ENCODE assay signal across 1 cellular context in genomic region chr10:94362360-94363250, GRCh38.
TF ChIP-seq lines count a peak whose summit lies in the region.

Gene NOC3L, minus strand, starts transcription at chr10:94362939. Its CDS starts 101 bp downstream, at chr10:94362838.

TF ChIP-seq in HepG2, 621 proteins besides CTCF, POLR2A, EP300 and RAD21 (continued from another document and continues in another):
- TF ChIP-seq YY1 (IDR thresholded peaks at IDR 0.05; ENCODE audit: insufficient read depth, insufficient replicate concordance, low read depth, low read length) (peak; percentile 73), ZBTB43 (CRISPR knock-in tag; conservative IDR thresholded peaks at IDR 0.05) (peak; percentile 95), TRAFD1 (CRISPR knock-in tag; IDR thresholded peaks at IDR 0.05; ENCODE audit: borderline replicate concordance) (no peak), SIN3B (IDR thresholded peaks at IDR 0.05; ENCODE audit: low read length) (no peak), ZNF136 (CRISPR knock-in tag; IDR thresholded peaks at IDR 0.05; ENCODE audit: low read depth) (0 out of 2 replicates have a peak, but pooled peaks have one; percentile 83), NCOR1 (IDR thresholded peaks at IDR 0.05; ENCODE audit: borderline replicate concordance, low read length) (no peak), SNAPC5 (CRISPR knock-in tag; IDR thresholded peaks at IDR 0.05; ENCODE audit: borderline replicate concordance) (peak; percentile 96), PLSCR1 (CRISPR knock-in tag; IDR thresholded peaks at IDR 0.05; ENCODE audit: borderline replicate concordance) (no peak), NCOA1 (CRISPR knock-in tag; IDR thresholded peaks at IDR 0.05) (peak; percentile 53; the same call in 1 of the 2 replicates), RELA (CRISPR knock-in tag; IDR thresholded peaks at IDR 0.05) (peak; percentile 48; the same call in 1 of the 2 replicates), ZNF30 (CRISPR knock-in tag; IDR thresholded peaks at IDR 0.05) (peak; percentile 97), PLRG1 (conservative IDR thresholded peaks at IDR 0.05) (no peak), SOX5 (CRISPR knock-in tag; IDR thresholded peaks at IDR 0.05; ENCODE audit: borderline replicate concordance) (peak; percentile 64), ZNF740 (CRISPR knock-in tag; IDR thresholded peaks at IDR 0.05) (peak; percentile 80), ZNF841 (CRISPR knock-in tag; IDR thresholded peaks at IDR 0.05; ENCODE audit: borderline replicate concordance) (peak; percentile 96), KDM5B (CRISPR knock-in tag; IDR thresholded peaks at IDR 0.05; ENCODE audit: borderline replicate concordance) (peak; percentile 100), ETV6 (CRISPR knock-in tag; conservative IDR thresholded peaks at IDR 0.05) (peak; percentile 89), ZNF280B (CRISPR knock-in tag; IDR thresholded peaks at IDR 0.05; ENCODE audit: borderline replicate concordance) (peak; percentile 97), TARDBP (CRISPR knock-in tag; IDR thresholded peaks at IDR 0.05) (peak; percentile 94), ZNF432 (CRISPR knock-in tag; IDR thresholded peaks at IDR 0.05; ENCODE audit: borderline replicate concordance) (peak; percentile 42; the same call in 1 of the 2 replicates), TGIF2 (CRISPR knock-in tag; IDR thresholded peaks at IDR 0.05) (peak; percentile 93), ETV5 (CRISPR knock-in tag; IDR thresholded peaks at IDR 0.05; ENCODE audit: borderline replicate concordance) (peak; percentile 92), ZNF335 (CRISPR knock-in tag; IDR thresholded peaks at IDR 0.05) (peak; percentile 90), CREB3 (CRISPR knock-in tag; IDR thresholded peaks at IDR 0.05) (peak; percentile 95; the same call in 1 of the 2 replicates), ZSCAN29 (CRISPR knock-in tag; conservative IDR thresholded peaks at IDR 0.05) (peak; percentile 39; the same call in 1 of the 2 replicates), ZNF484 (CRISPR knock-in tag; IDR thresholded peaks at IDR 0.05; ENCODE audit: borderline replicate concordance, low read depth) (peak; percentile 90; the same call in 1 of the 2 replicates), ZNF629 (CRISPR knock-in tag; conservative IDR thresholded peaks at IDR 0.05) (0 out of 2 replicates have a peak, but pooled peaks have one; percentile 34), ZNF205 (CRISPR knock-in tag; IDR thresholded peaks at IDR 0.05) (peak; percentile 82), SMYD3 (CRISPR knock-in tag; IDR thresholded peaks at IDR 0.05) (peak; percentile 99), PTBP1 (IDR thresholded peaks at IDR 0.05; ENCODE audit: low read depth, low read length, poor library complexity, severe bottlenecking) (no peak), NFKB2 (CRISPR knock-in tag; IDR thresholded peaks at IDR 0.05; ENCODE audit: borderline replicate concordance) (peak; percentile 99), ZFYVE20 (CRISPR knock-in tag; IDR thresholded peaks at IDR 0.05; ENCODE audit: borderline replicate concordance, low read depth) (peak; percentile 79; the same call in 1 of the 2 replicates), NR2F2 (IDR thresholded peaks at IDR 0.05; ENCODE audit: borderline replicate concordance, low read depth) (no peak), HOXA7 (CRISPR knock-in tag; IDR thresholded peaks at IDR 0.05) (0 out of 2 replicates have a peak, but pooled peaks have one; percentile 58), SETDB1 (CRISPR knock-in tag; IDR thresholded peaks at IDR 0.05; ENCODE audit: borderline replicate concordance) (no peak), KDM2A (CRISPR knock-in tag; IDR thresholded peaks at IDR 0.05; ENCODE audit: borderline replicate concordance, low read depth) (peak; percentile 99), GZF1 (CRISPR knock-in tag; IDR thresholded peaks at IDR 0.05) (peak; percentile 87), WIZ (CRISPR knock-in tag; IDR thresholded peaks at IDR 0.05) (peak; percentile 91), ZSCAN9 (CRISPR knock-in tag; IDR thresholded peaks at IDR 0.05; ENCODE audit: borderline replicate concordance) (peak; percentile 96), ELF1 (CRISPR knock-in tag; IDR thresholded peaks at IDR 0.05) (peak; percentile 89), FOXJ3 (CRISPR knock-in tag; IDR thresholded peaks at IDR 0.05; ENCODE audit: borderline replicate concordance) (peak; percentile 50; the same call in 1 of the 2 replicates), CBX5 (CRISPR knock-in tag; IDR thresholded peaks at IDR 0.05; ENCODE audit: borderline replicate concordance) (peak; percentile 92), JUN (CRISPR knock-in tag; IDR thresholded peaks at IDR 0.05) (peak; percentile 84; the same call in 1 of the 2 replicates), POGZ (CRISPR knock-in tag; IDR thresholded peaks at IDR 0.05) (peak; percentile 99), MIXL1 (CRISPR knock-in tag; IDR thresholded peaks at IDR 0.05) (peak; percentile 85), ZNF704 (CRISPR knock-in tag; IDR thresholded peaks at IDR 0.05; ENCODE audit: borderline replicate concordance) (peak; percentile 99), ZNF124 (CRISPR knock-in tag; IDR thresholded peaks at IDR 0.05) (0 out of 2 replicates have a peak, but pooled peaks have one; percentile 72), ZBTB21 (CRISPR knock-in tag; IDR thresholded peaks at IDR 0.05) (peak; percentile 72), ZBTB44 (CRISPR knock-in tag; IDR thresholded peaks at IDR 0.05) (peak; percentile 94; the same call in 1 of the 2 replicates), HMG20A (CRISPR knock-in tag; IDR thresholded peaks at IDR 0.05; ENCODE audit: borderline replicate concordance) (0 out of 2 replicates have a peak, but pooled peaks have one; percentile 22), THAP8 (CRISPR knock-in tag; IDR thresholded peaks at IDR 0.05; ENCODE audit: borderline replicate concordance) (no peak), ZNF512 (CRISPR knock-in tag; IDR thresholded peaks at IDR 0.05) (no peak), ZEB1 (IDR thresholded peaks at IDR 0.05; ENCODE audit: insufficient replicate concordance, low read depth) (no peak), HMGXB4 (CRISPR knock-in tag; IDR thresholded peaks at IDR 0.05; ENCODE audit: borderline replicate concordance in 1 of 2, low read depth in 1 of 2) (peak; percentile 96 to 97), KDM1A (CRISPR knock-in tag; IDR thresholded peaks at IDR 0.05) (no peak), TBL1XR1 (IDR thresholded peaks at IDR 0.05; ENCODE audit: borderline replicate concordance, low read length, partially characterized antibody) (no peak), PHF21A (CRISPR knock-in tag; IDR thresholded peaks at IDR 0.05) (peak; percentile 84), SATB2 (CRISPR knock-in tag; IDR thresholded peaks at IDR 0.05) (peak; percentile 97)
